1 cellular context compared by ENCODE assay signal in genomic region chr11:131689049-131689925, GRCh38.
TF ChIP-seq lines count a peak whose summit lies in the region.

No MANE protein-coding gene starts in this region.

TF ChIP-seq in H1, 55 proteins besides CTCF, POLR2A, EP300 and RAD21:
- TF ChIP-seq RXRA (IDR thresholded peaks at IDR 0.05; ENCODE audit: insufficient read depth, low read depth, low read length) (no peak), HDAC6 (IDR thresholded peaks at IDR 0.05; ENCODE audit: low read depth, low read length) (no peak), TEAD4 (IDR thresholded peaks at IDR 0.05; ENCODE audit: low read depth, low read length) (no peak), CTBP2 (IDR thresholded peaks at IDR 0.05; ENCODE audit: borderline replicate concordance, insufficient read depth, insufficient read length, low read length) (no peak), SAP30 (IDR thresholded peaks at IDR 0.05; ENCODE audit: insufficient read depth, insufficient replicate concordance, low read length) (no peak), CHD2 (IDR thresholded peaks at IDR 0.05; ENCODE audit: low read length) (no peak), ATF2 (IDR thresholded peaks at IDR 0.05; ENCODE audit: low read length) (no peak), JUND (IDR thresholded peaks at IDR 0.05; ENCODE audit: low read length) (no peak), SP2 (IDR thresholded peaks at IDR 0.05; ENCODE audit: low read length) (no peak), NRF1 (IDR thresholded peaks at IDR 0.05; ENCODE audit: low read depth, low read length) (no peak), EZH2 (IDR thresholded peaks at IDR 0.05; ENCODE audit: low read depth, low read length, severe bottlenecking) (no peak), PHF8 (conservative IDR thresholded peaks at IDR 0.05; ENCODE audit: low read depth, low read length) (no peak), ATF3 (IDR thresholded peaks at IDR 0.05; ENCODE audit: insufficient read depth, low read depth, low read length) (no peak), SRF (IDR thresholded peaks at IDR 0.05; ENCODE audit: low read depth, low read length) (no peak), CBX8 (IDR thresholded peaks at IDR 0.05; ENCODE audit: borderline replicate concordance, low read depth, low read length) (no peak), JUN (IDR thresholded peaks at IDR 0.05; ENCODE audit: low read depth, low read length) (no peak), CREB1 (IDR thresholded peaks at IDR 0.05) (no peak), KDM4A (IDR thresholded peaks at IDR 0.05; ENCODE audit: low read depth, low read length, severe bottlenecking) (no peak), YY1 (IDR thresholded peaks at IDR 0.05; ENCODE audit: low read depth, low read length) (no peak), RFX5 (IDR thresholded peaks at IDR 0.05; ENCODE audit: borderline replicate concordance, low read depth, low read length) (no peak)
